Comparison of ENCODE assay signal across 1 cellular context in the genomic region with DNA sequence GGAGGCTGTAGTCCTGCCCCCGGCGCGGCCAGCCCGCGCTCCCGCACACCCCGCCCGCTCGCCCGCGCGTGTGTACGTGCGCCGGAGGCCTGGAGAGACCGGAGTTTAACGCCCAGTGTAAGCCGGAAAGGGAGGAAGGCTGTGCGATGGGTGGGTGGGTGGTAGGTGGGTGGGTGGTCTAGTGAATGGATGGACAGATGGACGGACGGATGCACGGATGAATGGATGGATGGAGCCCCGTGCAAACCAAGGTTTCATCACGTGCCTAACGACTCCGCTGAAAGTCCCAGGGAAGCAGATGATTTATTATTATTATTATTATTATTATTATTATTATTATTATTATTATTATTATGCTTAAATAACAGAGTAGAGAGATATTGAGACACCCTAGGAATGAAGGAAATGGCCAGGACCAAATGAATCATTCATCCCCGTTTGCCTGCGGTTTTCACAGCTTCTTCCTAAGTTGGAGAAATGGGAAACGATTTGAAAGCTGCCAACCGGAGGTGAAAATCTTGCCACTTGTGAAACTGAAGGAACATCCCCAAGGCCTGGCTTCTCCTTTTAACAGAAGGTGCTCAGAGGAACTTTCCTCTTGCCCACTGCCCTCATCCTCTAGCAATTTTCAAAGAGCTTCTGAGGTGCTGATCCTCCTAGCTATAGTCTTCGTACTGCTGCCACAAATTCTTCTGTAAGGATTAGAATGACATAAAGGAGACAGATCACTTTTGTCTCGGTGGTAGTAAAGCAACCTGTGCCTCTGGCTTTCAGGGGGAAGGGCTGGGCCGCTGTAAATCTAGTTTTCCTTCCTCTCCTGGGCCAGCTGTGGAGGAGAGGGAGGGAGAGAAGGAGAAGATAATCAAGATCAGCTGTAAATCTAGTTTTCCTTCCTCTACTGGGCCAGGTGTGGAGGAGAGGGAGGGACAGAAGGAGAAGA.
TF ChIP-seq lines count a peak whose summit lies in the region.

No MANE protein-coding gene starts in this region.

TF ChIP-seq in SK-N-SH treated with all-trans-retinoic acid at 6 μM for 48 hours, 23 proteins besides CTCF, POLR2A, EP300 and RAD21 (continued from another document):
- TF ChIP-seq, protein P1, sequence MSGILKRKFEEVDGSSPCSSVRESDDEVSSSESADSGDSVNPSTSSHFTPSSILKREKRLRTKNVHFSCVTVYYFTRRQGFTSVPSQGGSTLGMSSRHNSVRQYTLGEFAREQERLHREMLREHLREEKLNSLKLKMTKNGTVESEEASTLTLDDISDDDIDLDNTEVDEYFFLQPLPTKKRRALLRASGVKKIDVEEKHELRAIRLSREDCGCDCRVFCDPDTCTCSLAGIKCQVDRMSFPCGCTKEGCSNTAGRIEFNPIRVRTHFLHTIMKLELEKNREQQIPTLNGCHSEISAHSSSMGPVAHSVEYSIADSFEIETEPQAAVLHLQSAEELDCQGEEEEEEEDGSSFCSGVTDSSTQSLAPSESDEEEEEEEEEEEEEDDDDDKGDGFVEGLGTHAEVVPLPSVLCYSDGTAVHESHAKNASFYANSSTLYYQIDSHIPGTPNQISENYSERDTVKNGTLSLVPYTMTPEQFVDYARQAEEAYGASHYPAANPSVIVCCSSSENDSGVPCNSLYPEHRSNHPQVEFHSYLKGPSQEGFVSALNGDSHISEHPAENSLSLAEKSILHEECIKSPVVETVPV (CRISPR knock-in tag; IDR thresholded peaks at IDR 0.05) = no peak
- no peak for TF ChIP-seq BACH2 (CRISPR knock-in tag; IDR thresholded peaks at IDR 0.05; ENCODE audit: borderline replicate concordance)
- no peak for TF ChIP-seq ZFP3 (CRISPR knock-in tag; IDR thresholded peaks at IDR 0.05)
- TF ChIP-seq ZNF8 (CRISPR knock-in tag; IDR thresholded peaks at IDR 0.05) = no peak
